ENCODE assay signal across 1 cellular context in the genomic region with DNA sequence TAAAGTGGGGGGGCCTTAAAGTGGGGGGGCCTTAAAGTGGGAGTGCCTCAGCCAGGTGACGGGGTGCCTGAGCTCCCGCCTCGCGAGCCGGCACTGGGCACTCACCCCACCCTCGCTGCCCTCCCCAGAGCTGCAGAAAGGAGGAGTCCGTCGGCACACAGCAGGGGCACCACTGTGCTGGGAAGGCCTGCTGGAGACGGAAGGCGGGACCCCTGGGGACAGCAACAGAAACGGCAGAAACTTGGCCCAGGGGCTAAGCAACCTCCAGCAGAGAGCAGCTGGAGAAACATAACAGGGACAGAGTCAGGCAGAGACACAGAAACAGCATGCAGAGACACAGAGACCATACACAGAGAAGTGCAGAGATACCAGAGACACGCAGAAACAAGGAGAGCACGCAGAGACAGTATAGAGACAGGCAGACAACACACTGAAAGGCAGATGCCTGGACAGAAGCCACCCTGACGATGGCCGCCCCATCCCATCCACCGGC.
TF ChIP-seq lines count a peak whose summit lies in the region.

No MANE protein-coding gene starts in this region.

TF ChIP-seq in GM23338, 12 proteins besides CTCF, POLR2A, EP300 and RAD21:
- no peak for TF ChIP-seq EZH2phosphoT487 (IDR thresholded peaks at IDR 0.05; ENCODE audit: unreplicated experiment)
- TF ChIP-seq NANOG (IDR thresholded peaks at IDR 0.05; ENCODE audit: borderline replicate concordance), result no peak
